1 cellular context compared by ENCODE assay signal in genomic region chr7:134804854-134805253, GRCh38.
TF ChIP-seq lines count a peak whose summit lies in the region.

No MANE protein-coding gene starts in this region.

TF ChIP-seq in SK-N-SH, 30 proteins besides CTCF, POLR2A, EP300 and RAD21:
- TF ChIP-seq RCOR1 (IDR thresholded peaks at IDR 0.05; ENCODE audit: low read length) = no peak
- TF ChIP-seq, protein P1, sequence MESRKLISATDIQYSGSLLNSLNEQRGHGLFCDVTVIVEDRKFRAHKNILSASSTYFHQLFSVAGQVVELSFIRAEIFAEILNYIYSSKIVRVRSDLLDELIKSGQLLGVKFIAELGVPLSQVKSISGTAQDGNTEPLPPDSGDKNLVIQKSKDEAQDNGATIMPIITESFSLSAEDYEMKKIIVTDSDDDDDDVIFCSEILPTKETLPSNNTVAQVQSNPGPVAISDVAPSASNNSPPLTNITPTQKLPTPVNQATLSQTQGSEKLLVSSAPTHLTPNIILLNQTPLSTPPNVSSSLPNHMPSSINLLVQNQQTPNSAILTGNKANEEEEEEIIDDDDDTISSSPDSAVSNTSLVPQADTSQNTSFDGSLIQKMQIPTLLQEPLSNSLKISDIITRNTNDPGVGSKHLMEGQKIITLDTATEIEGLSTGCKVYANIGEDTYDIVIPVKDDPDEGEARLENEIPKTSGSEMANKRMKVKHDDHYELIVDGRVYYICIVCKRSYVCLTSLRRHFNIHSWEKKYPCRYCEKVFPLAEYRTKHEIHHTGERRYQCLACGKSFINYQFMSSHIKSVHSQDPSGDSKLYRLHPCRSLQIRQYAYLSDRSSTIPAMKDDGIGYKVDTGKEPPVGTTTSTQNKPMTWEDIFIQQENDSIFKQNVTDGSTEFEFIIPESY (IDR thresholded peaks at IDR 0.05; ENCODE audit: borderline replicate concordance, low read depth) = no peak
- no peak for TF ChIP-seq RXRA (IDR thresholded peaks at IDR 0.05; ENCODE audit: borderline replicate concordance, low read depth)
- TF ChIP-seq PBX3 (IDR thresholded peaks at IDR 0.05) = no peak
- TF ChIP-seq EZH2phosphoT487 (IDR thresholded peaks at IDR 0.05; ENCODE audit: borderline replicate concordance, low read depth) = no peak
- no peak for TF ChIP-seq NRF1 (IDR thresholded peaks at IDR 0.05; ENCODE audit: low read depth, low read length)
- TF ChIP-seq, protein P2, sequence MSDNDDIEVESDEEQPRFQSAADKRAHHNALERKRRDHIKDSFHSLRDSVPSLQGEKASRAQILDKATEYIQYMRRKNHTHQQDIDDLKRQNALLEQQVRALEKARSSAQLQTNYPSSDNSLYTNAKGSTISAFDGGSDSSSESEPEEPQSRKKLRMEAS (IDR thresholded peaks at IDR 0.05; ENCODE audit: low read depth) = no peak
- TF ChIP-seq FOXJ3 (CRISPR knock-in tag; IDR thresholded peaks at IDR 0.05) = no peak
- TF ChIP-seq NFIC (IDR thresholded peaks at IDR 0.05; ENCODE audit: borderline replicate concordance) = no peak
- no peak for TF ChIP-seq TEAD4 (IDR thresholded peaks at IDR 0.05; ENCODE audit: borderline replicate concordance, insufficient read depth)
- TF ChIP-seq JUND (IDR thresholded peaks at IDR 0.05) = no peak
- no peak for TF ChIP-seq MEF2A (IDR thresholded peaks at IDR 0.05; ENCODE audit: borderline replicate concordance, low read depth)
- no peak for TF ChIP-seq POLR2AphosphoS5 (IDR thresholded peaks at IDR 0.05; ENCODE audit: low read depth, low read length)
- no peak for TF ChIP-seq SIN3A (IDR thresholded peaks at IDR 0.05; ENCODE audit: borderline replicate concordance, low read depth, low read length)
- no peak for TF ChIP-seq FOSL2 (IDR thresholded peaks at IDR 0.05; ENCODE audit: borderline replicate concordance, low read depth)
- no peak for TF ChIP-seq FOXM1 (IDR thresholded peaks at IDR 0.05; ENCODE audit: low read depth)
- TF ChIP-seq MXI1 (IDR thresholded peaks at IDR 0.05; ENCODE audit: low read depth, low read length) = no peak
